Comparison of ENCODE assay signal across 10 cellular contexts in the genomic region with DNA sequence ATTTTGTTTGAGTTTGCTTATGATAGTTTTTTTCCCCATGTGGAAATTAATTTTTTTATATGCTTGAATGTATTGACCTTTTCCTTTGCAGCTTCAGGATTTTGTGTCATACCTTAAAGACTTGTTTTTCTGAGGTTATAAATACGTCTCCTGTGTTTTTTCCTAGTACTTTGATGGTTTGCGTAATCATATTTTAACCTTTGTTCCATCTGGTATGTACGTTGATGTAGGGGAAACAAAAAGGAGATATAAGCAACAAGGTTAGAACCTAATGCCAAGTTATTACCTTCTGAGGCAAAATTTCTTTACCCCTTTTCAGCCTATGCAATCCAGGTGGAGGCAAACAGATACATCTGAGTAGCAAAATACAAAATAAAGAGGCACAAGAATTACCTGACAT. TPM values are rescaled to one million over a fixed set of nuclear protein-coding genes. Genes with fewer than 3 reads are reported as not detected.
"Had no signal": no experiment of that assay in that cellular context is flagged by ENCODE, and none has a peak within 500 bp of the region (broad histone marks: within the 10 kb centered on the region; RNA-seq: fewer than 3 reads in every experiment).

No MANE protein-coding gene starts in this region.

- H3K27ac ChIP-seq: GM23248, HL-60 had no signal

- DNase-seq: GM23248, GOT3, H9, HFFc6, IMR-90, KG1 had no signal

- ATAC-seq: K562 had no signal

- H3K9ac ChIP-seq: GM23248 had no signal

- FAIRE-seq: K562 had no signal

- H3K4me3 ChIP-seq: GM23248, K562 had no signal

RNA-seq across cellular contexts. Expression of a gene that starts 17.9 kb away (rescaled TPM):
- total RNA-seq: H4, H9, HFFc6, HT1080 had no signal
- polyA plus RNA-seq: K562 had no signal
